In genomic region chr10:44925224-44925623, GRCh38 we compare ENCODE assay signal across 10 cellular contexts. TPM values are rescaled to one million over a fixed set of nuclear protein-coding genes. Genes with fewer than 3 reads are reported as not detected.
DNase-seq lines count a peak whose midpoint lies in the region; ATAC-seq and TF ChIP-seq lines count a peak whose summit lies in the region.
"Had no signal": no experiment of that assay in that cellular context is flagged by ENCODE, and none has a peak within 500 bp of the region (broad histone marks: within the 10 kb centered on the region; RNA-seq: fewer than 3 reads in every experiment).

No MANE protein-coding gene starts in this region.

- ATAC-seq in GM18861 (IDR thresholded peaks at IDR 0.05; ENCODE audit: unreplicated experiment) = no peak

- CTCF ChIA-PET in activated naive CD4-positive, alpha-beta T cell treated with anti-CD3 and anti-CD28 coated beads, Interleukin-2, amount 10 ng/mL, durations not matched to agents 7 days and 5 days (lab: Charles Lee) = interaction anchor here (0.8 to 2.2 kb wide), 3 partner anchors 9 to 60 kb away, joined by 3 to 5 read pairs (median 4); no protein-coding TSS in a partner anchor

- no peak overlapping the region for H3K27ac Mint-ChIP-seq in activated naive CD4-positive, alpha-beta T cell treated with anti-CD3 and anti-CD28 coated beads, Interleukin-2, amount 10 ng/mL, durations not matched to agents 7 days and 5 days
- no peak overlapping the region for H3K27ac Mint-ChIP-seq in chondrocyte (ENCODE audit: unreplicated experiment)
- H3K27ac Mint-ChIP-seq: activated B cell treated with CpG ODN at 0.5 μM for 24 hours had no signal

- no peak overlapping the region for H3K4me3 Mint-ChIP-seq in activated naive CD4-positive, alpha-beta T cell treated with anti-CD3 and anti-CD28 coated beads, Interleukin-2, amount 10 ng/mL, durations not matched to agents 7 days and 5 days
- no peak overlapping the region for H3K4me3 Mint-ChIP-seq in chondrocyte (ENCODE audit: unreplicated experiment)
- H3K4me3 Mint-ChIP-seq: activated B cell treated with CpG ODN at 0.5 μM for 24 hours had no signal

- peak; percentile 68 for TF ChIP-seq CTCF in chondrocyte (IDR thresholded peaks at IDR 0.05)
- peak; percentile 73 for TF ChIP-seq CTCF in retinal pigment epithelial cell (conservative IDR thresholded peaks at IDR 0.05; ENCODE audit: low read depth, low read length)

- no peaks in the 10 kb centered on the region for H3K36me3 Mint-ChIP-seq in activated naive CD4-positive, alpha-beta T cell treated with anti-CD3 and anti-CD28 coated beads, Interleukin-2, amount 10 ng/mL, durations not matched to agents 7 days and 5 days
- peaks cover 2% of the 10 kb centered on the region for H3K36me3 Mint-ChIP-seq in chondrocyte (ENCODE audit: low read depth)

- H3K4me3 ChIP-seq in retinal pigment epithelial cell (ENCODE audit: low read length) = no peak overlapping the region
- H3K4me3 ChIP-seq: tibial artery had no signal

- H3K4me1 Mint-ChIP-seq in activated naive CD4-positive, alpha-beta T cell treated with anti-CD3 and anti-CD28 coated beads, Interleukin-2, amount 10 ng/mL, durations not matched to agents 7 days and 5 days = no peaks in the 10 kb centered on the region
- H3K4me1 Mint-ChIP-seq in chondrocyte (ENCODE audit: low read depth) = no peaks in the 10 kb centered on the region
- H3K4me1 Mint-ChIP-seq: activated B cell treated with CpG ODN at 0.5 μM for 24 hours had no signal

- H3K9me3 Mint-ChIP-seq in activated naive CD4-positive, alpha-beta T cell treated with anti-CD3 and anti-CD28 coated beads, Interleukin-2, amount 10 ng/mL, durations not matched to agents 7 days and 5 days = no peaks in the 10 kb centered on the region
- H3K9me3 Mint-ChIP-seq in chondrocyte (ENCODE audit: low read depth) = peaks cover 3% of the 10 kb centered on the region
- H3K9me3 Mint-ChIP-seq: activated B cell treated with CpG ODN at 0.5 μM for 24 hours had no signal

- DNase-seq in activated naive CD4-positive, alpha-beta T cell treated with anti-CD3 and anti-CD28 coated beads, Interleukin-2, amount 10 ng/mL, durations not matched to agents 7 days and 5 days = peak; percentile 38
- no peak for DNase-seq in activated naive CD4-positive, alpha-beta T cell (lab: John Stamatoyannopoulos, UW)
- DNase-seq in NCI-H1694 treated with DMSO at 0.1 percent for 48 hours (lab: John Stamatoyannopoulos, UW) = peak; percentile 12
- no peak for DNase-seq in chondrocyte (ENCODE audit: low spot score)
- DNase-seq in retinal pigment epithelial cell (ENCODE audit: low read depth) = peak; percentile 21
- DNase-seq in caudate nucleus (lab: John Stamatoyannopoulos, UW) = no peak
- no peak for DNase-seq in SKM-1 treated with dmso at 0.1 percent for 144 hours (lab: John Stamatoyannopoulos, UW; ENCODE audit: unreplicated experiment)
- DNase-seq: activated B cell treated with CpG ODN at 0.5 μM for 24 hours had no signal

- no peak overlapping the region for H3K27ac ChIP-seq in caudate nucleus (ENCODE audit: low read depth, low read length)
- H3K27ac ChIP-seq: tibial artery had no signal

- H3K27me3 Mint-ChIP-seq in activated naive CD4-positive, alpha-beta T cell treated with anti-CD3 and anti-CD28 coated beads, Interleukin-2, amount 10 ng/mL, durations not matched to agents 7 days and 5 days = peaks cover 20% of the 10 kb centered on the region
- H3K27me3 Mint-ChIP-seq in chondrocyte (ENCODE audit: low read depth) = peaks cover 9% of the 10 kb centered on the region
- H3K27me3 Mint-ChIP-seq: activated B cell treated with CpG ODN at 0.5 μM for 24 hours had no signal

RNA-seq across cellular contexts. Expression of gene TMEM72, which starts 14.1 kb away (rescaled TPM):
- not detected in 3 replicates for total RNA-seq in chondrocyte
- total RNA-seq: activated B cell treated with CpG ODN at 0.5 μM for 24 hours had no signal

RNA-seq across cellular contexts. Expression of gene RASSF4, which starts 34.4 kb away (rescaled TPM):
- 24.6 to 37.8 TPM (median 35.9 TPM) in 3 replicates for total RNA-seq in chondrocyte

RNA-seq across cellular contexts. Expression of gene DEPP1, which starts 53.4 kb away (rescaled TPM):
- 9.4 to 105 TPM (median 105 TPM) in 3 replicates for total RNA-seq in chondrocyte

Comparison
In these comparisons a context has a peak if more than half of its experiments do, and no peak if none do; other contexts are left out.
1. DNase-seq: peak in activated naive CD4-positive, alpha-beta T cell treated with anti-CD3 and anti-CD28 coated beads, Interleukin-2, amount 10 ng/mL, durations not matched to agents 7 days and 5 days (single experiment), NCI-H1694 treated with DMSO at 0.1 percent for 48 hours (single experiment) and retinal pigment epithelial cell (single experiment); none in activated naive CD4-positive, alpha-beta T cell (0 of 4), chondrocyte (single experiment), caudate nucleus (0 of 61) and SKM-1 treated with dmso at 0.1 percent for 144 hours (single experiment).